In genomic region chr6:37511910-37512399, GRCh38 we compare ENCODE assay signal across 27 cellular contexts. TPM values are rescaled to one million over a fixed set of nuclear protein-coding genes. Genes with fewer than 3 reads are reported as not detected.
DNase-seq lines count a peak whose midpoint lies in the region; ATAC-seq lines count a peak whose summit lies in the region.
"Had no signal": no experiment of that assay in that cellular context is flagged by ENCODE, and none has a peak within 500 bp of the region (broad histone marks: within the 10 kb centered on the region; RNA-seq: fewer than 3 reads in every experiment).

No MANE protein-coding gene starts in this region.

- no peak overlapping the region for H3K4ac ChIP-seq in mesendoderm (ENCODE audit: low read depth, low read length)

- no peak overlapping the region for H3K27ac ChIP-seq in mesendoderm (ENCODE audit: low read depth, low read length)
- H3K27ac ChIP-seq: 22Rv1, adrenal gland, brain microvascular endothelial cell, PC-9, prostate gland had no signal

- H3K36me3 ChIP-seq in mesendoderm (ENCODE audit: control insufficient read depth, insufficient read depth, low read length), result no peaks in the 10 kb centered on the region
- H3K36me3 ChIP-seq: adrenal gland, brain microvascular endothelial cell, prostate gland had no signal

- CTCF ChIA-PET in activated CD4-positive, alpha-beta T cell treated with anti-CD3 and anti-CD28 coated beads, Interleukin-2, amount 10 ng/mL, durations not matched to agents 7 days and 5 days (lab: Charles Lee), result interaction anchor here (1.7 to 2.7 kb wide), 2 partner anchors 8 to 11 kb away, joined by 5 to 13 read pairs; no protein-coding TSS in a partner anchor

- H3K4me2 ChIP-seq in mesendoderm (ENCODE audit: low read length), result peak overlapping the region; percentile 45
- H3K4me2 ChIP-seq: PC-9 had no signal

- peaks cover 62% of the 10 kb centered on the region for H3K4me1 Mint-ChIP-seq in activated CD4-positive, alpha-beta T cell treated with anti-CD3 and anti-CD28 coated beads, Interleukin-2, amount 10 ng/mL, durations not matched to agents 7 days and 5 days
- H3K4me1 Mint-ChIP-seq in T-helper 17 cell, result peaks cover 66% of the 10 kb centered on the region
- peaks cover 42% of the 10 kb centered on the region for H3K4me1 Mint-ChIP-seq in stimulated activated memory B cell treated with anti-CD40 and anti-IgM and Interleukin-4, amounts not matched to agents 10 μg/mL and 1 μg/mL and 100 μg/mL, for 72 hours

- H3K79me2 ChIP-seq in mesendoderm (ENCODE audit: control insufficient read depth, insufficient read depth, low read length), result no peaks in the 10 kb centered on the region

- POLR2A ChIA-PET in activated CD4-positive, alpha-beta T cell treated with anti-CD3 and anti-CD28 coated beads, Interleukin-2, amount 10 ng/mL, durations not matched to agents 7 days and 5 days (lab: Charles Lee), result no interaction called here

- H2BK120ac ChIP-seq in mesendoderm (ENCODE audit: low read depth, low read length), result no peak overlapping the region

- H2BK5ac ChIP-seq in mesendoderm (ENCODE audit: low read length), result no peak overlapping the region

- peak overlapping the region; percentile 47 for H3K27ac Mint-ChIP-seq in activated CD4-positive, alpha-beta T cell treated with anti-CD3 and anti-CD28 coated beads, Interleukin-2, amount 10 ng/mL, durations not matched to agents 7 days and 5 days
- peak overlapping the region; percentile 77 for H3K27ac Mint-ChIP-seq in T-helper 17 cell
- peak overlapping the region; percentile 43 for H3K27ac Mint-ChIP-seq in stimulated activated memory B cell treated with anti-CD40 and anti-IgM and Interleukin-4, amounts not matched to agents 10 μg/mL and 1 μg/mL and 100 μg/mL, for 72 hours
- H3K27ac Mint-ChIP-seq: T-helper 2 cell treated with Interferon-gamma antibody and Interleukin-4, amounts not matched to agents 5 μg/mL and 100 μg/mL, for 36 hours had no signal

- no peaks in the 10 kb centered on the region for H3K79me1 ChIP-seq in mesendoderm (ENCODE audit: low read length)

- peaks cover 3% of the 10 kb centered on the region for H3K36me3 Mint-ChIP-seq in activated CD4-positive, alpha-beta T cell treated with anti-CD3 and anti-CD28 coated beads, Interleukin-2, amount 10 ng/mL, durations not matched to agents 7 days and 5 days (ENCODE audit: low read depth)
- H3K36me3 Mint-ChIP-seq in T-helper 17 cell (ENCODE audit: low read depth), result no peaks in the 10 kb centered on the region
- H3K36me3 Mint-ChIP-seq in stimulated activated memory B cell treated with anti-CD40 and anti-IgM and Interleukin-4, amounts not matched to agents 10 μg/mL and 1 μg/mL and 100 μg/mL, for 72 hours, result no peaks in the 10 kb centered on the region

- H3K9me3 ChIP-seq in T-helper 17 cell (ENCODE audit: control insufficient read depth, low read length, poor library complexity, severe bottlenecking), result no peaks in the 10 kb centered on the region
- H3K9me3 ChIP-seq: adrenal gland, prostate gland had no signal

- no peak overlapping the region for H3K18ac ChIP-seq in mesendoderm (ENCODE audit: low read length)

- no peak overlapping the region for H4K5ac ChIP-seq in mesendoderm (ENCODE audit: low read length)

- H3K9me3 Mint-ChIP-seq in activated CD4-positive, alpha-beta T cell treated with anti-CD3 and anti-CD28 coated beads, Interleukin-2, amount 10 ng/mL, durations not matched to agents 7 days and 5 days, result peaks cover 4% of the 10 kb centered on the region
- no peaks in the 10 kb centered on the region for H3K9me3 Mint-ChIP-seq in stimulated activated memory B cell treated with anti-CD40 and anti-IgM and Interleukin-4, amounts not matched to agents 10 μg/mL and 1 μg/mL and 100 μg/mL, for 72 hours

- no peak for DNase-seq in activated CD4-positive, alpha-beta T cell treated with anti-CD3 and anti-CD28 coated beads, Interleukin-2, amount 10 ng/mL, durations not matched to agents 7 days and 5 days
- no peak for DNase-seq in activated CD4-positive, alpha-beta T cell treated with anti-CD3 and anti-CD28 coated beads, Interleukin-2, amount 50 U/mL, for 48 hours
- DNase-seq in T-helper 17 cell, result no peak
- no peak for DNase-seq in mesendoderm
- no peak for DNase-seq in DMS79 (lab: John Stamatoyannopoulos, UW)
- no peak for DNase-seq in NCI-H1436 treated with DMSO at 0.1 percent for 48 hours (lab: John Stamatoyannopoulos, UW)
- no peak for DNase-seq in dedifferentiated amniotic fluid mesenchymal stem cell (ENCODE audit: extremely low spot score)
- DNase-seq: activated CD4-positive, alpha-beta T cell treated with anti-CD3 and anti-CD28 coated beads for 4 hours; activated naive CD4-positive, alpha-beta T cell; activated T-cell treated with anti-CD3 and anti-CD28 coated beads, Interleukin-2, amount 50 U/mL, for 48 hours; adrenal gland; brain microvascular endothelial cell; DMS153; Kasumi-1; left cardiac atrium; MV-4-11; NCI-H146; NCI-H510A; NK-92 treated with Interleukin-12 subunit alpha and Interleukin-12 subunit beta, amount 100 ng/mL, for 24 hours; PC-9; Right ventricle myocardium superior; stimulated activated CD4-positive, alpha-beta T cell treated with anti-CD3 and anti-CD28 coated beads, Interleukin-15, amount 100 ng/mL, for 24 hours; stimulated activated naive CD4-positive, alpha-beta T cell treated with Interleukin-2 at 50 U/mL for 16 hours had no signal

- H3K4me1 ChIP-seq in mesendoderm (ENCODE audit: control insufficient read depth, low read depth, low read length), result peaks cover 10% of the 10 kb centered on the region

- H3K4me3 Mint-ChIP-seq in activated CD4-positive, alpha-beta T cell treated with anti-CD3 and anti-CD28 coated beads, Interleukin-2, amount 10 ng/mL, durations not matched to agents 7 days and 5 days, result no peak overlapping the region
- H3K4me3 Mint-ChIP-seq in T-helper 17 cell, result no peak overlapping the region
- no peak overlapping the region for H3K4me3 Mint-ChIP-seq in stimulated activated memory B cell treated with anti-CD40 and anti-IgM and Interleukin-4, amounts not matched to agents 10 μg/mL and 1 μg/mL and 100 μg/mL, for 72 hours
- H3K4me3 Mint-ChIP-seq: T-helper 2 cell treated with Interferon-gamma antibody and Interleukin-4, amounts not matched to agents 5 μg/mL and 100 μg/mL, for 36 hours had no signal

- no peak overlapping the region for H3K4me3 ChIP-seq in mesendoderm (ENCODE audit: low read length)
- H3K4me3 ChIP-seq: adrenal gland, PC-9, prostate gland had no signal

- H2AK5ac ChIP-seq in mesendoderm (ENCODE audit: low read length), result no peak overlapping the region

- H3K9ac ChIP-seq in mesendoderm (ENCODE audit: low read length), result peak overlapping the region; percentile 16

- no peak overlapping the region for H4K8ac ChIP-seq in mesendoderm (ENCODE audit: low read depth, low read length)

- H3K27me3 ChIP-seq in mesendoderm (ENCODE audit: insufficient read depth, low read length, poor library complexity), result no peaks in the 10 kb centered on the region
- H3K27me3 ChIP-seq: adrenal gland had no signal

- no peak overlapping the region for H2BK15ac ChIP-seq in mesendoderm (replicated peaks; ENCODE audit: low read depth)

- H3K56ac ChIP-seq in mesendoderm (ENCODE audit: low read length), result peak overlapping the region; percentile 69

- no peak overlapping the region for H3K23ac ChIP-seq in mesendoderm (ENCODE audit: low read length)

- no peaks in the 10 kb centered on the region for H3K27me3 Mint-ChIP-seq in activated CD4-positive, alpha-beta T cell treated with anti-CD3 and anti-CD28 coated beads, Interleukin-2, amount 10 ng/mL, durations not matched to agents 7 days and 5 days
- H3K27me3 Mint-ChIP-seq in T-helper 17 cell, result no peaks in the 10 kb centered on the region
- no peaks in the 10 kb centered on the region for H3K27me3 Mint-ChIP-seq in stimulated activated memory B cell treated with anti-CD40 and anti-IgM and Interleukin-4, amounts not matched to agents 10 μg/mL and 1 μg/mL and 100 μg/mL, for 72 hours

- ATAC-seq in T-helper 17 cell, result no peak
- no peak for ATAC-seq in stimulated activated memory B cell treated with anti-CD40 and anti-IgM and Interleukin-4, amounts not matched to agents 10 μg/mL and 1 μg/mL and 100 μg/mL, for 72 hours
- ATAC-seq: left cardiac atrium had no signal

- WGBS in mesendoderm (ENCODE audit: extremely low coverage, insufficient coverage, low lambda C conversion rate), result no CpG with 5 or more reads among the region's 16 CpGs

RNA-seq across cellular contexts. Expression of gene CCDC167, which starts 12.3 kb away (rescaled TPM):
- total RNA-seq in activated CD4-positive, alpha-beta T cell treated with anti-CD3 and anti-CD28 coated beads, Interleukin-2, amount 10 ng/mL, durations not matched to agents 7 days and 5 days, result 10 to 100 TPM; 54.8 to 60.9 TPM
- 10 to 100 TPM; 29.6 to 43.7 TPM for total RNA-seq in T-helper 17 cell
- polyA plus RNA-seq in mesendoderm (2013, experiment 1 of 2), result 27.6 TPM
- 28.0 TPM for polyA plus RNA-seq in mesendoderm (2013, experiment 2 of 2)
